21 cellular contexts compared by ENCODE assay signal in the genomic region with DNA sequence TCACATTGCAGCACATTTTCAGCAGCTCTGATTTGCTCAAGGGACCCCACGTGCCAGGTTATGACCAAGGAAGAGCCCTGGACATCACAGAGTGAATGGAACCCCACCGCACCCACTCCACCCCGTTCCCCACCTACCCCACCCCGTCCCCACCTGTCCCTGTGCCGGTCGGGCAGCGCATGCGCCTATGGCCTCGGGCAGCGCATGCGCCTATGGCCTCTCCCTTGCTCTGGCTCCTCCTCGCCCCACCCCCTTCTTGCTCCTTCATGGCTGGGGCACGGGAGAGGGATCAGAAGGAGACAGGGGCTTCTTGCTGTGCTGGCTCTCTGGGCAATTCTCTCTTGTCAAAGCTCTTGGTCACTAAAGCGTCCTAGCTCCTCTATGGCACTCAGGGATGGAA.
"Had no signal": no experiment of that assay in that cellular context is flagged by ENCODE, and none has a peak within 500 bp of the region (broad histone marks: within the 10 kb centered on the region; RNA-seq: fewer than 3 reads in every experiment).

No MANE protein-coding gene starts in this region.

- H3K4me3 Mint-ChIP-seq: activated CD4-positive, alpha-beta T cell treated with anti-CD3 and anti-CD28 coated beads, Interleukin-2, amount 10 ng/mL, durations not matched to agents 7 days and 5 days; activated naive CD4-positive, alpha-beta T cell treated with anti-CD3 and anti-CD28 coated beads for 36 hours; activated T-cell treated with anti-CD3 and anti-CD28 coated beads, Interleukin-2, amount 50 U/mL, for 4 hours had no signal

- H3K36me3 ChIP-seq: pancreas, right lobe of liver, thoracic aorta, upper lobe of left lung had no signal

- FAIRE-seq: islet of Langerhans, pancreas, small intestine had no signal

- H3K4me1 ChIP-seq: body of pancreas, pancreas, right lobe of liver, upper lobe of left lung had no signal

- H3K9me3 Mint-ChIP-seq: activated CD4-positive, alpha-beta T cell treated with anti-CD3 and anti-CD28 coated beads, Interleukin-2, amount 10 ng/mL, durations not matched to agents 7 days and 5 days; activated naive CD4-positive, alpha-beta T cell treated with anti-CD3 and anti-CD28 coated beads for 36 hours; activated T-cell treated with anti-CD3 and anti-CD28 coated beads, Interleukin-2, amount 50 U/mL, for 4 hours; naive thymus-derived CD4-positive, alpha-beta T cell had no signal

- H3K36me3 Mint-ChIP-seq: naive thymus-derived CD4-positive, alpha-beta T cell had no signal

- H3K9me3 ChIP-seq: body of pancreas, pancreas, right lobe of liver, thoracic aorta, upper lobe of left lung had no signal

- H3K27ac ChIP-seq: body of pancreas, pancreas, right lobe of liver, thoracic aorta, upper lobe of left lung had no signal

- ATAC-seq: activated T-cell treated with anti-CD3 and anti-CD28 coated beads, Interleukin-2, amount 50 U/mL, for 4 hours; body of pancreas; left cardiac atrium; naive thymus-derived CD4-positive, alpha-beta T cell; pancreas had no signal

- H3K4me3 ChIP-seq: body of pancreas, pancreas, right lobe of liver, thoracic aorta, upper lobe of left lung had no signal

- H3K27me3 ChIP-seq: body of pancreas, pancreas, right lobe of liver, upper lobe of left lung had no signal

- DNase-seq: activated CD4-positive, alpha-beta T cell treated with anti-CD3 and anti-CD28 coated beads, Interleukin-2, amount 10 ng/mL, durations not matched to agents 7 days and 5 days; activated CD4-positive, CD25-positive, alpha-beta regulatory T cell; activated CD8-positive, alpha-beta memory T cell treated with anti-CD3 and anti-CD28 coated beads, Interleukin-2, amount 50 U/mL, for 4 hours; activated CD8-positive, alpha-beta T cell treated with anti-CD3 and anti-CD28 coated beads, Interleukin-2, amount 10 ng/mL, durations not matched to agents 7 days and 5 days; activated naive CD4-positive, alpha-beta T cell treated with anti-CD3 and anti-CD28 coated beads for 36 hours; activated T-cell treated with anti-CD3 and anti-CD28 coated beads, Interleukin-2, amount 50 U/mL, for 4 hours; body of pancreas; foreskin fibroblast; hippocampal formation; left cardiac atrium; mesendoderm; naive thymus-derived CD4-positive, alpha-beta T cell; pancreas; right lobe of liver; small intestine; stimulated activated CD4-positive, alpha-beta T cell treated with anti-CD3 and anti-CD28 coated beads, Interleukin-15, amount 100 ng/mL, for 24 hours; stimulated activated CD4-positive, alpha-beta T cell treated with anti-CD3 and anti-CD28 coated beads, Interleukin-2, amount 100 ng/mL, for 48 hours; T-helper 9 cell; upper lobe of left lung had no signal

- H3K27ac Mint-ChIP-seq: activated CD4-positive, alpha-beta T cell treated with anti-CD3 and anti-CD28 coated beads, Interleukin-2, amount 10 ng/mL, durations not matched to agents 7 days and 5 days; activated naive CD4-positive, alpha-beta T cell treated with anti-CD3 and anti-CD28 coated beads for 36 hours had no signal
